ENCODE assay signal across 8 cellular contexts in the genomic region with DNA sequence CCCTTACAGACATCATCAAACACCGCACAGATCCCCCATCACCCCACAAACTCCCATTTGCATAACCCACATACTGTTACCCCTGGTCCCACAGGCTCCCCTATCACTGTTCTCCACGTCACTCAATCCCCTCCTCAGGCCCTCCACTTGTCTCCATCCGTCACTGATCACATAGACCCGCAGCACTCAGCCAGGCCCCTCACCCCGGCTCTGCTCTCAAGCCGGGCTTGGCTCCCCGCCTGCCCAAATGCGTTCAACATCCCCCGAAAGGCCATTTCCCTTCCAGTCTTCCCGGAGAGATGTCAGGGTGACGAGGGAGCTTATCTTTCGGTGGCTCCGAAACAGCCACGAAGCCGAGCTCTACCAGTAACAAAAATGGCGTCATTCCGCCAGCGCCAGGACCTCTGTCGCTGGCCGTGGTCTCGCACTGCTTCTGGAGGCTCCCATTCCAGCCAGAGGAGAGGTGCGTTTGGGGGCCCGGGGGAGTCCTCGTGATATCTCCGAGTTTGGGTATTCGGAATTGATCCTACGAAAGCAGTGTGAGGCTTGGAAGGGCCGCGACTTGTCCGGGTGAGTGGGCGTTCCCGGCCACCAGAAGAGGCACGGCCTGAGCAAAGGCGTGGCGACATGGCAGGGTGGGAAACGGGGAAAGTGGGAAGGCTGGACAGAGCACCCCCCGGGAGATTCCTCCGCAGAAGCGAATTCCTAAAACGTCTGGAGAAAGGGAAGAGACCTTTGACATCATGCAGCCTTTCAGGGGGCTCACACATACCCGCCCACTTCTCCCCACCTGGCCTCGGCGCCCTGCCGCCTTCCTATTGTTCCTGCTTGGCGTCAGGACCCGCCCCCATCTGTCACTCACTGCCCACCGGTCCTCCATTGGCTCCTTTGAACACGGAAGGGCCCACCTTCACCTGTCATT. TPM values are rescaled to one million over a fixed set of nuclear protein-coding genes. Genes with fewer than 3 reads are reported as not detected.
DNase-seq lines count a peak whose midpoint lies in the region; ATAC-seq, FAIRE-seq and TF ChIP-seq lines count a peak whose summit lies in the region.

A gene (minus strand): TSS at position 577 of the 922 bp plus-strand sequence. CDS start 4,754 bp downstream, outside the sequence.

- no peaks in the 10 kb centered on the region for H3K9me3 Mint-ChIP-seq in T-helper 1 cell treated with Interleukin-12 subunit alpha and Interleukin-12 subunit beta and Interleukin-4 antibody, amounts not matched to agents 30 μg/mL and 1 μg/mL, for 36 hours

- peak within 1 kb of the TSS; percentile 79 for H2AFZ ChIP-seq in MM.1S (ENCODE audit: low read length)

- H3F3A ChIP-seq in MM.1S (ENCODE audit: insufficient read depth, low read length) = no peaks in the 10 kb centered on the region

- H3K4me1 Mint-ChIP-seq in T-helper 1 cell treated with Interleukin-12 subunit alpha and Interleukin-12 subunit beta and Interleukin-4 antibody, amounts not matched to agents 30 μg/mL and 1 μg/mL, for 36 hours (ENCODE audit: low read depth) = peaks cover 7% of the 10 kb centered on the region

- H3K36me3 Mint-ChIP-seq in T-helper 1 cell treated with Interleukin-12 subunit alpha and Interleukin-12 subunit beta and Interleukin-4 antibody, amounts not matched to agents 30 μg/mL and 1 μg/mL, for 36 hours (ENCODE audit: low read depth) = peaks cover 6% of the 10 kb centered on the region

- no peak within 1 kb of the TSS; the same call in 1 of the 2 replicates for H3K27ac ChIP-seq in MM.1S (ENCODE audit: low read length)

- no peaks in the 10 kb centered on the region for H3K9me2 ChIP-seq in MM.1S (replicated peaks; ENCODE audit: insufficient read depth, low read length)

- no peak for TF ChIP-seq CTCF in D721Med (IDR thresholded peaks at IDR 0.05; ENCODE audit: insufficient read depth, missing control alignments)
- no peak for TF ChIP-seq CTCF in MM.1S (IDR thresholded peaks at IDR 0.05; ENCODE audit: low read length)
- no peak for TF ChIP-seq CTCF in astrocyte of the spinal cord (IDR thresholded peaks at IDR 0.05; ENCODE audit: low read depth, low read length)

- peak within 1 kb of the TSS; percentile 79 for H3K4me2 ChIP-seq in MM.1S (ENCODE audit: low read depth, low read length)

- ATAC-seq in GM21528 (IDR thresholded peaks at IDR 0.05; ENCODE audit: low FRiP score, unreplicated experiment) = peak; percentile 90

- in situ Hi-C loops in astrocyte of the spinal cord (cut with HindIII; ENCODE audit: low sequenced_read_pairs) = no loop called here

- no peaks in the 10 kb centered on the region for H3K9me3 ChIP-seq in MM.1S (replicated peaks; ENCODE audit: insufficient read depth, low read length)

- H4K20me1 ChIP-seq in MM.1S (ENCODE audit: insufficient read depth, low read length) = no peaks in the 10 kb centered on the region

- peak within 1 kb of the TSS; percentile 86 for H3K4me3 Mint-ChIP-seq in T-helper 1 cell treated with Interleukin-12 subunit alpha and Interleukin-12 subunit beta and Interleukin-4 antibody, amounts not matched to agents 30 μg/mL and 1 μg/mL, for 36 hours

- peak within 1 kb of the TSS; percentile 79 for H3K27ac Mint-ChIP-seq in T-helper 1 cell treated with Interleukin-12 subunit alpha and Interleukin-12 subunit beta and Interleukin-4 antibody, amounts not matched to agents 30 μg/mL and 1 μg/mL, for 36 hours

- DNase-seq in D721Med (ENCODE audit: insufficient read length, low spot score) = peak; percentile 56
- DNase-seq in MM.1S = peak; percentile 78
- DNase-seq in astrocyte of the spinal cord (ENCODE audit: low read depth, low spot score) = peak; percentile 63
- DNase-seq in hypothalamus (lab: John Stamatoyannopoulos, UW) = peak in 49 of 51 donors; percentile 2 to 74 (median 44)
- peak; percentile 59 for DNase-seq in renal cortical epithelial cell (ENCODE audit: low read depth)
- DNase-seq in mesenteric fat pad (ENCODE audit: low spot score) = no peak

- H3K9ac ChIP-seq in MM.1S (ENCODE audit: low read length) = peak within 1 kb of the TSS; percentile 67

- H3K4me3 ChIP-seq in MM.1S (ENCODE audit: low read length) = peak within 1 kb of the TSS; percentile 74
- peak within 1 kb of the TSS; percentile 60 for H3K4me3 ChIP-seq in astrocyte of the spinal cord (ENCODE audit: low read depth, low read length)

- FAIRE-seq in D721Med (lab: Jason Lieb, UNC) = no peak

- H3K4me1 ChIP-seq in MM.1S (ENCODE audit: low read length) = no peaks in the 10 kb centered on the region

- no peaks in the 10 kb centered on the region for H3K79me2 ChIP-seq in MM.1S (ENCODE audit: low read length)

- no peaks in the 10 kb centered on the region for H3K27me3 ChIP-seq in MM.1S (replicated peaks; ENCODE audit: insufficient read depth, low read length)

- no peaks in the 10 kb centered on the region for H3K27me3 Mint-ChIP-seq in T-helper 1 cell treated with Interleukin-12 subunit alpha and Interleukin-12 subunit beta and Interleukin-4 antibody, amounts not matched to agents 30 μg/mL and 1 μg/mL, for 36 hours (ENCODE audit: low read depth)

- H3K36me3 ChIP-seq in MM.1S (replicated peaks; ENCODE audit: insufficient read depth, low read length) = no peaks in the 10 kb centered on the region

RNA-seq across cellular contexts. Expression of the gene that starts here (rescaled TPM):
- total RNA-seq in renal cortical epithelial cell = 1.7 TPM in 2 replicates
- total RNA-seq in mesenteric fat pad = 0.96 TPM
